Comparison of ENCODE assay signal across 2 cellular contexts in genomic region chr11:66338276-66339162, GRCh38.
TF ChIP-seq lines count a peak whose summit lies in the region.

No MANE protein-coding gene starts in this region.

TF ChIP-seq in SK-N-SH, 30 proteins besides CTCF, POLR2A, EP300 and RAD21:
- TF ChIP-seq YY1 (IDR thresholded peaks at IDR 0.05; ENCODE audit: low read depth), result no peak
- TF ChIP-seq EZH2phosphoT487 (IDR thresholded peaks at IDR 0.05; ENCODE audit: borderline replicate concordance, low read depth), result no peak
- TF ChIP-seq JUND (IDR thresholded peaks at IDR 0.05), result no peak
- TF ChIP-seq IRF3 (IDR thresholded peaks at IDR 0.05; ENCODE audit: low read depth, low read length), result no peak
- no peak for TF ChIP-seq NFIC (IDR thresholded peaks at IDR 0.05; ENCODE audit: borderline replicate concordance)
- TF ChIP-seq FOSL2 (IDR thresholded peaks at IDR 0.05; ENCODE audit: borderline replicate concordance, low read depth), result no peak
- no peak for TF ChIP-seq CHD2 (IDR thresholded peaks at IDR 0.05; ENCODE audit: low read length, partially characterized antibody)
- TF ChIP-seq FOXM1 (IDR thresholded peaks at IDR 0.05; ENCODE audit: low read depth), result no peak
- TF ChIP-seq GATA2 (CRISPR knock-in tag; IDR thresholded peaks at IDR 0.05), result no peak

TF ChIP-seq in SK-N-SH treated with all-trans-retinoic acid at 6 μM for 48 hours, 23 proteins besides CTCF, POLR2A, EP300 and RAD21:
- TF ChIP-seq ZFP3 (CRISPR knock-in tag; IDR thresholded peaks at IDR 0.05) (no peak), ZC3H10 (CRISPR knock-in tag; IDR thresholded peaks at IDR 0.05) (no peak), TOX (CRISPR knock-in tag; IDR thresholded peaks at IDR 0.05; ENCODE audit: borderline replicate concordance) (no peak)
